9 cellular contexts compared by ENCODE assay signal in genomic region chr16:58339452-58339938, GRCh38. TPM values are rescaled to one million over a fixed set of nuclear protein-coding genes. Genes with fewer than 3 reads are reported as not detected.
A peak's percentile ranks its signal among the peaks of the same experiment; 100 is the strongest.
DNase-seq lines count a peak whose midpoint lies in the region; ATAC-seq and TF ChIP-seq lines count a peak whose summit lies in the region.
"Had no signal": no experiment of that assay in that cellular context is flagged by ENCODE, and none has a peak within 500 bp of the region (broad histone marks: within the 10 kb centered on the region; RNA-seq: fewer than 3 reads in every experiment).

No MANE protein-coding gene starts in this region.

- H3K36me3 ChIP-seq in GM23338 (ENCODE audit: insufficient read depth) (no peaks in the 10 kb centered on the region), left ventricle myocardium inferior (no peaks in the 10 kb centered on the region)

- no peaks in the 10 kb centered on the region for H3K9me3 Mint-ChIP-seq in GM23338
- H3K9me3 Mint-ChIP-seq in activated T-cell treated with anti-CD3 and anti-CD28 coated beads, Interleukin-2, amount 50 U/mL, for 4 hours, result no peaks in the 10 kb centered on the region

- TF ChIP-seq CTCF in GM23338 (conservative IDR thresholded peaks at IDR 0.05; ENCODE audit: low read depth in 2 of 2), result peak; percentile 44 to 55
- peak; percentile 61 for TF ChIP-seq CTCF in left ventricle myocardium inferior (IDR thresholded peaks at IDR 0.05; ENCODE audit: borderline replicate concordance)

- no peaks in the 10 kb centered on the region for H3F3A ChIP-seq in GM23338 (replicated peaks; ENCODE audit: low read depth)

- ATAC-seq in GM23338, result peak; percentile 75
- no peak for ATAC-seq in activated T-cell treated with anti-CD3 and anti-CD28 coated beads, Interleukin-2, amount 50 U/mL, for 4 hours
- no peak for ATAC-seq in GM21360 (IDR thresholded peaks at IDR 0.05; ENCODE audit: unreplicated experiment)
- ATAC-seq in GM19328 (IDR thresholded peaks at IDR 0.05; ENCODE audit: unreplicated experiment), result no peak

- H3K4me2 ChIP-seq in GM23338, result no peak overlapping the region

- no peaks in the 10 kb centered on the region for H3K9me2 ChIP-seq in GM23338 (ENCODE audit: insufficient read depth)

- H3K27ac Mint-ChIP-seq in GM23338, result peak overlapping the region; percentile 85

- peaks cover 5% of the 10 kb centered on the region for H3K27me3 Mint-ChIP-seq in GM23338 (ENCODE audit: insufficient read depth, low read depth, poor library complexity)
- peaks cover 18% of the 10 kb centered on the region for H3K27me3 Mint-ChIP-seq in activated T-cell treated with anti-CD3 and anti-CD28 coated beads, Interleukin-2, amount 50 U/mL, for 4 hours (ENCODE audit: low read depth)

- peak overlapping the region; percentile 76 for H3K27ac ChIP-seq in GM23338 (ENCODE audit: low read depth)
- peak overlapping the region; percentile 78 for H3K27ac ChIP-seq in left ventricle myocardium inferior (replicated peaks)

- H3K9me3 ChIP-seq in left ventricle myocardium inferior (replicated peaks), result no peaks in the 10 kb centered on the region

- no peak overlapping the region; the same call in 2 of the 3 replicates for H3K4me3 Mint-ChIP-seq in GM23338
- H3K4me3 Mint-ChIP-seq in activated T-cell treated with anti-CD3 and anti-CD28 coated beads, Interleukin-2, amount 50 U/mL, for 4 hours, result no peak overlapping the region

- intact Hi-C loops in left ventricle myocardium inferior (cut with micrococcal nuclease), result loop anchor here (5.0 to 10.0 kb wide), 2 partner anchors 148 to 295 kb away; no protein-coding TSS in a partner anchor

- no peaks in the 10 kb centered on the region for H3K36me3 Mint-ChIP-seq in GM23338 (ENCODE audit: low read depth)
- H3K36me3 Mint-ChIP-seq in activated T-cell treated with anti-CD3 and anti-CD28 coated beads, Interleukin-2, amount 50 U/mL, for 4 hours (ENCODE audit: insufficient read depth), result no peaks in the 10 kb centered on the region

- in situ Hi-C loops in ACHN (cut with HindIII; ENCODE audit: low pct_ligation_motif_present, low pct_unique_long_range_greater_than_20kb, low sequenced_read_pairs), result no loop called here

- H3K4me1 Mint-ChIP-seq in GM23338, result peaks cover 30% of the 10 kb centered on the region
- H3K4me1 Mint-ChIP-seq in activated T-cell treated with anti-CD3 and anti-CD28 coated beads, Interleukin-2, amount 50 U/mL, for 4 hours (ENCODE audit: low read depth), result peaks cover 4% of the 10 kb centered on the region

- H3K4me3 ChIP-seq in GM23338 (no peak overlapping the region), left ventricle myocardium inferior (no peak overlapping the region)

- H3K4me1 ChIP-seq in GM23338 (ENCODE audit: insufficient read depth), result peaks cover 10% of the 10 kb centered on the region; the same call in 1 of the 2 replicates
- peaks cover 42% of the 10 kb centered on the region for H3K4me1 ChIP-seq in left ventricle myocardium inferior

- no peaks in the 10 kb centered on the region for H4K20me1 ChIP-seq in GM23338 (replicated peaks; ENCODE audit: insufficient read depth)

- DNase-seq in ACHN (peak; percentile 60), GM23338 (ENCODE audit: low spot score) (peak; percentile 81), SW480 (ENCODE audit: low spot score) (peak; percentile 45), left ventricle myocardium inferior (no peak), NCI-H2029 (lab: John Stamatoyannopoulos, UW) (no peak)
- DNase-seq in activated T-cell treated with anti-CD3 and anti-CD28 coated beads, Interleukin-2, amount 50 U/mL, for 4 hours, result no peak
- DNase-seq: Kasumi-1 had no signal

- H2AFZ ChIP-seq in GM23338, result no peak overlapping the region

- no peaks in the 10 kb centered on the region for H3K79me2 ChIP-seq in GM23338 (replicated peaks; ENCODE audit: insufficient read depth)

- H3K27me3 ChIP-seq in GM23338 (ENCODE audit: insufficient read depth), result no peaks in the 10 kb centered on the region
- no peaks in the 10 kb centered on the region for H3K27me3 ChIP-seq in left ventricle myocardium inferior (ENCODE audit: low read depth)

TF ChIP-seq in GM23338, 12 proteins besides CTCF, POLR2A, EP300 and RAD21 (continues in another document):
- TF ChIP-seq ZNF331 (CRISPR knock-in tag; IDR thresholded peaks at IDR 0.05; ENCODE audit: low read depth) (no peak), EZH2 (IDR thresholded peaks at IDR 0.05; ENCODE audit: low read depth, unreplicated experiment) (no peak), ETS1 (IDR thresholded peaks at IDR 0.05) (no peak), ZNF462 (CRISPR knock-in tag; IDR thresholded peaks at IDR 0.05) (no peak)

RNA-seq across cellular contexts. Expression of gene PRSS54, which starts 44.7 kb away (rescaled TPM):
- total RNA-seq in GM23338 (2014; rRNA removed; shearing (Covaris generic)), result not detected in 2 replicates
- polyA plus RNA-seq in GM23338 (2016; fragmentation: Nextera tagmentation; extraction: Ambion mirVana), result not detected in 2 replicates
- not detected for total RNA-seq in left ventricle myocardium inferior
- not detected for total RNA-seq in activated T-cell treated with anti-CD3 and anti-CD28 coated beads, Interleukin-2, amount 50 U/mL, for 4 hours

RNA-seq across cellular contexts. Expression of gene GINS3, which starts 52.8 kb away (rescaled TPM):
- total RNA-seq in GM23338 (2014; rRNA removed; shearing (Covaris generic)), result 17.0 and 17.8 TPM in 2 replicates
- polyA plus RNA-seq in GM23338 (2016; fragmentation: Nextera tagmentation; extraction: Ambion mirVana), result 8.8 and 9.4 TPM in 2 replicates
- total RNA-seq in left ventricle myocardium inferior, result 4.7 TPM
- 10 to 100 TPM; 20.7 to 23.2 (median 22.1) TPM for total RNA-seq in activated T-cell treated with anti-CD3 and anti-CD28 coated beads, Interleukin-2, amount 50 U/mL, for 4 hours

Comparison
In these comparisons a context has a peak if more than half of its experiments do, and no peak if none do; other contexts are left out.
1. DNase-seq: peak in ACHN (single experiment), GM23338 (single experiment) and SW480 (single experiment); none in left ventricle myocardium inferior (single experiment), activated T-cell treated with anti-CD3 and anti-CD28 coated beads, Interleukin-2, amount 50 U/mL, for 4 hours (single experiment) and NCI-H2029 (single experiment).